Comparison of ENCODE assay signal across 8 cellular contexts in the genomic region with DNA sequence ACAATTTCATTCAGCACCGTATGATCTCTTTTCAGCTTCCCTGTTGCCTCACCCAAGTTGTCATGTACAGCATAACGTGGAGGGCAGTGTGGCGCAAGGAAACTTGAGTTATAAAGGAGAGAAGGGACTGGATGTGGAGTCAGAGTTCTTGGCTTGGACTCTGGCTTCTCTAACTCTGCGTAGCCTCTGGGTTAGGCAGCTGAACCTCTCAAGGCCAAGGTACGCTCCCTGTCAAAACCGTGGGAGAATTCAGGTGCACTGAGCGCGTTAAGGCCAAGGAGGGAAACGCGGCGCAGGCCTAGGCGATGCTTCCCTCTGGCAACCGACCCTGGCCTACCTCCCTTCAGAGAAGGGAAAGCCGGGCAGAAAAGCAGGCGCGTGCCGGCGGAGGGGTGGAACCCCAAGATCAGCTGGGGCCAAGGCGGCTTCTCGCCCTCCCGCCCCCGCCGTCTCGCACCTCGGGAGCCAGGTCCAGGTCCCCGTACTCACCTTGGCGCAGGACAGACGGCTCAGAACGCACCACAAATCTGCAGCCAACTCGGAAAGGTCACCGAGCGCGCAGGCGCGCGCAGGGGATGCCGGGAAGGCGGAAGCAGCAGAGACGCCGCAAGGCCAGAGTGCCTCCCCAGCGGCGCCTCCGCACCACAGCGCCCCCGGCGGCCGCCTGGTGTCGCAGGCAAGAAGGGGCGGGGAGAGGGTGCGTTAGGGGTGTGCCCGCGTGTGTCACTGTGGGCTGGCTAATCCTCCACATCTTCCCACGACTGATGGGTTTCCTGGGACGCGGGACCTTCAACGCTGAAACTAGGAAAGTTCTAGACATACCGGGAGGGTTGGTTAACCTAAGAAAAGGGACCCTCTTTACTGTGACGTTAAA. TPM values are rescaled to one million over a fixed set of nuclear protein-coding genes. Genes with fewer than 3 reads are reported as not detected.
A peak's percentile ranks its signal among the peaks of the same experiment; 100 is the strongest.
DNase-seq lines count a peak whose midpoint lies in the region; ATAC-seq and TF ChIP-seq lines count a peak whose summit lies in the region.

No MANE protein-coding gene starts in this region.

- H3K27me3 Mint-ChIP-seq in IgD-negative memory B cell, result no peaks in the 10 kb centered on the region

- POLR2A ChIA-PET in OCI-LY7 (lab: Charles Lee), result interaction anchor here (0.7 kb wide), 1 partner anchor 360 kb away, joined by 5 read pairs; no protein-coding TSS in a partner anchor

- H3K27ac Mint-ChIP-seq in IgD-negative memory B cell, result peak overlapping the region; percentile 42 to 88 (median 78)

- DNase-seq in DMS53 (lab: John Stamatoyannopoulos, UW) (peak; percentile 94), OCI-LY7 (ENCODE audit: low spot score) (peak; percentile 93), activated T-cell treated with anti-CD3 and anti-CD28 coated beads for 48 hours (ENCODE audit: low read depth) (peak; percentile 96), epithelial cell of proximal tubule (ENCODE audit: low read depth) (no peak)
- peak; percentile 85 to 88 for DNase-seq in stimulated activated CD8-positive, alpha-beta memory T cell treated with anti-CD3 and anti-CD28 coated beads, Interleukin-4, amount 100 ng/mL, for 4 hours (ENCODE audit: low read depth in 2 of 2, low spot score in 1 of 2)

- H4K20me1 ChIP-seq in OCI-LY7 (ENCODE audit: insufficient read depth, low read length), result no peaks in the 10 kb centered on the region

- H3K9me3 Mint-ChIP-seq in IgD-negative memory B cell, result no peaks in the 10 kb centered on the region

- H3K9me3 ChIP-seq in OCI-LY7 (ENCODE audit: low read length), result no peaks in the 10 kb centered on the region
- H3K9me3 ChIP-seq in mucosa of rectum (ENCODE audit: control insufficient read depth in 2 of 2, low read length in 2 of 2), result no peaks in the 10 kb centered on the region

- H3K4me3 ChIP-seq in OCI-LY7 (ENCODE audit: low read depth, low read length, poor library complexity, severe bottlenecking) (peak overlapping the region; percentile 95), epithelial cell of proximal tubule (ENCODE audit: low read depth, low read length) (peak overlapping the region; percentile 77), mucosa of rectum (ENCODE audit: low read length in 2 of 2) (peak overlapping the region; percentile 99 to 100)

- H3K4me3 Mint-ChIP-seq in IgD-negative memory B cell, result peak overlapping the region; percentile 88 to 94 (median 92)

- no peaks in the 10 kb centered on the region for H3K27me3 ChIP-seq in mucosa of rectum (ENCODE audit: control insufficient read depth in 2 of 2, insufficient read depth in 2 of 2, low read length in 2 of 2)

- peak overlapping the region; percentile 99 for H2AFZ ChIP-seq in OCI-LY7 (ENCODE audit: low read length)

- no peaks in the 10 kb centered on the region for H3K36me3 Mint-ChIP-seq in IgD-negative memory B cell

- H3K4me1 ChIP-seq in OCI-LY7 (ENCODE audit: insufficient read depth, low read length, poor library complexity, severe bottlenecking) (peaks cover 16% of the 10 kb centered on the region), mucosa of rectum (ENCODE audit: control insufficient read depth in 2 of 2, insufficient read depth in 2 of 2, low read length in 2 of 2) (peaks cover 6 to 10% of the 10 kb centered on the region in 2 donors)

- peak; percentile 88 for TF ChIP-seq CTCF in OCI-LY7 (conservative IDR thresholded peaks at IDR 0.05; ENCODE audit: low read length)
- peak; percentile 94 for TF ChIP-seq CTCF in epithelial cell of proximal tubule (conservative IDR thresholded peaks at IDR 0.05; ENCODE audit: low read depth, low read length)

- BruUV-seq in OCI-LY7 (replicated peaks; lab: Mats Ljungman, UMichigan), result TSS peak; percentile 86

- no peaks in the 10 kb centered on the region for H3K9me2 ChIP-seq in OCI-LY7 (ENCODE audit: insufficient read depth, low read length)

- peaks cover 4 to 12% (median 4%) of the 10 kb centered on the region in 3 donors for H3K4me1 Mint-ChIP-seq in IgD-negative memory B cell

- CTCF ChIA-PET in OCI-LY7 (lab: Charles Lee; ENCODE audit: unreplicated experiment), result interaction anchor here (0.6 kb wide), 1 partner anchor 231 kb away, joined by 5 read pairs; no protein-coding TSS in a partner anchor

- peak; percentile 98 for ATAC-seq in GM21529 (IDR thresholded peaks at IDR 0.05; ENCODE audit: unreplicated experiment)

- intact Hi-C loops in OCI-LY7 (cut with micrococcal nuclease; ENCODE audit: unreplicated experiment), result no loop called here

- H3K27ac ChIP-seq in OCI-LY7 (ENCODE audit: low read depth, low read length, poor library complexity, severe bottlenecking) (peak overlapping the region; percentile 38), mucosa of rectum (ENCODE audit: low read depth in 2 of 2, low read length in 2 of 2) (peak overlapping the region; percentile 88 to 94)

- peak overlapping the region; percentile 75 for H3K4me2 ChIP-seq in OCI-LY7 (ENCODE audit: low read length)

- H3K9ac ChIP-seq in mucosa of rectum (ENCODE audit: low read depth in 1 of 2, low read length in 2 of 2), result peak overlapping the region; percentile 98 to 100

- peaks cover 32% of the 10 kb centered on the region for H3K36me3 ChIP-seq in OCI-LY7 (ENCODE audit: insufficient read depth, low read length)
- H3K36me3 ChIP-seq in mucosa of rectum (ENCODE audit: control insufficient read depth in 2 of 2, insufficient read depth in 2 of 2, low read length in 2 of 2), result peaks cover 5 to 16% of the 10 kb centered on the region in 2 donors

- H3K79me2 ChIP-seq in OCI-LY7 (ENCODE audit: insufficient read depth, low read depth, low read length), result peaks cover 47% of the 10 kb centered on the region

RNA-seq across cellular contexts. Expression of gene TDRD9, which starts 7.0 kb away (rescaled TPM):
- polyA plus RNA-seq in IgD-negative memory B cell, result 2.0 TPM
- total RNA-seq in OCI-LY7 (2014; rRNA removed; shearing (Covaris generic)), result not detected in 2 replicates
- total RNA-seq in OCI-LY7 (2022) (not detected in 2 replicates), epithelial cell of proximal tubule (0.29 and 2.7 TPM in 2 replicates)

RNA-seq across cellular contexts. Expression of gene RD3L, which starts 21.1 kb away (rescaled TPM):
- polyA plus RNA-seq in IgD-negative memory B cell, result not detected
- total RNA-seq in OCI-LY7 (2014; rRNA removed; shearing (Covaris generic)), result not detected in 2 replicates
- not detected in 2 replicates for total RNA-seq in OCI-LY7 (2022)
- total RNA-seq in epithelial cell of proximal tubule, result not detected in 2 replicates
